30 cellular contexts compared by ENCODE assay signal in the genomic region with DNA sequence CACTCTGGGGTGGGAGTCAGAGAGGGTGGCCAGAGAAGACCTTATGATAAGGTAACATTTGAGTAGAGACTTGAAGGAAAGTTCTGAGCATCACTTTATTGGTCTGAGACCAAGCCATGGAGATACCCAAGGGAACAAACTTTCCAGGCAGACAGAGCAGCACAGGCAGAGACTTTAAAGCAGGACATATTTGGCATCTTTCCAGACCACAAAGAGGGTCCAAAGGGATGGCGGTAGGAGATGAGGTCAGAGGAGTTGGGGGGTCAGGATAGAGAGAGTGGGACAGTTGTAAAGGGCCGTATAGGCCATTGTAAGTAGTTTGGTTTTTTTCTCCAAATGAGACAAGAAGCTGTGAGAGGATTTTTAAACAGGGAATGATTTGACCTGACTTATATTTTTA.
"Had no signal": no experiment of that assay in that cellular context is flagged by ENCODE, and none has a peak within 500 bp of the region (broad histone marks: within the 10 kb centered on the region; RNA-seq: fewer than 3 reads in every experiment).

No MANE protein-coding gene starts in this region.

- H3K4me3 ChIP-seq: adrenal gland, cardiac muscle cell had no signal

- ATAC-seq: activated CD8-positive, alpha-beta T cell treated with anti-CD3 and anti-CD28 coated beads for 36 hours; activated naive CD4-positive, alpha-beta T cell treated with anti-CD3 and anti-CD28 coated beads, Interleukin-2, amount 50 U/mL, for 72 hours; activated T-cell treated with anti-CD3 and anti-CD28 coated beads, Interleukin-2, amount 50 U/mL, for 4 hours; activated T-cell treated with anti-CD3 and anti-CD28 coated beads, Interleukin-2, amount 50 U/mL, for 72 hours; activated T-helper 17 cell treated with anti-CD3 and anti-CD28 coated beads, Interleukin-2, amount 50 U/mL, for 72 hours had no signal

- H3K27me3 ChIP-seq: adrenal gland, cardiac muscle cell had no signal

- H3K4me1 ChIP-seq: adrenal gland had no signal

- H3K27ac ChIP-seq: adrenal gland, cardiac muscle cell, VCaP had no signal

- H3K9me3 ChIP-seq: adrenal gland had no signal

- DNase-seq: activated B cell treated with CpG ODN at 0.5 μM for 24 hours; activated CD4-positive, alpha-beta memory T cell treated with anti-CD3 and anti-CD28 coated beads for 36 hours; activated CD4-positive, alpha-beta T cell treated with anti-CD3 and anti-CD28 coated beads for 4 hours; activated CD4-positive, alpha-beta T cell treated with anti-CD3 and anti-CD28 coated beads, Interleukin-2, amount 10 ng/mL, durations not matched to agents 24 days and 14 days; activated CD4-positive, alpha-beta T cell treated with anti-CD3 and anti-CD28 coated beads, Interleukin-2, amount 50 U/mL, for 1 hour; activated CD4-positive, alpha-beta T cell treated with anti-CD3 and anti-CD28 coated beads, Interleukin-2, amount 50 U/mL, for 4 hours; activated CD4-positive, CD25-positive, alpha-beta regulatory T cell treated with anti-CD3 and anti-CD28 coated beads, Interleukin-2, amount 50 U/mL, for 72 hours; activated CD8-positive, alpha-beta memory T cell treated with anti-CD3 and anti-CD28 coated beads, Interleukin-2, amount 50 U/mL, for 4 hours; activated CD8-positive, alpha-beta T cell treated with anti-CD3 and anti-CD28 coated beads for 36 hours; activated effector memory CD4-positive, alpha-beta T cell treated with anti-CD3 and anti-CD28 coated beads, Interleukin-2, amount 50 U/mL, for 16 hours; activated gamma-delta T cell treated with Interleukin-2 at 50 U/mL for 16 hours; activated naive CD4-positive, alpha-beta T cell; activated naive CD4-positive, alpha-beta T cell treated with anti-CD3 and anti-CD28 coated beads for 36 hours; activated naive CD4-positive, alpha-beta T cell treated with anti-CD3 and anti-CD28 coated beads, Interleukin-2, amount 50 U/mL, for 16 hours; activated naive CD8-positive, alpha-beta T cell treated with anti-CD3 and anti-CD28 coated beads for 36 hours; activated T-cell treated with anti-CD3 and anti-CD28 coated beads for 4 hours; activated T-cell treated with anti-CD3 and anti-CD28 coated beads, Interleukin-2, amount 50 U/mL, for 1 hour; activated T-cell treated with anti-CD3 and anti-CD28 coated beads, Interleukin-2, amount 50 U/mL, for 4 hours; activated T-cell treated with anti-CD3 and anti-CD28 coated beads, Interleukin-2, amount 50 U/mL, for 72 hours; adrenal gland; amniotic stem cell; aorta; caudate nucleus; cerebellar nuclear complex; T-helper 2 cell; T-helper 9 cell had no signal

- H3K36me3 ChIP-seq: adrenal gland, cardiac muscle cell had no signal
